ENCODE assay signal across 2 cellular contexts in the genomic region with DNA sequence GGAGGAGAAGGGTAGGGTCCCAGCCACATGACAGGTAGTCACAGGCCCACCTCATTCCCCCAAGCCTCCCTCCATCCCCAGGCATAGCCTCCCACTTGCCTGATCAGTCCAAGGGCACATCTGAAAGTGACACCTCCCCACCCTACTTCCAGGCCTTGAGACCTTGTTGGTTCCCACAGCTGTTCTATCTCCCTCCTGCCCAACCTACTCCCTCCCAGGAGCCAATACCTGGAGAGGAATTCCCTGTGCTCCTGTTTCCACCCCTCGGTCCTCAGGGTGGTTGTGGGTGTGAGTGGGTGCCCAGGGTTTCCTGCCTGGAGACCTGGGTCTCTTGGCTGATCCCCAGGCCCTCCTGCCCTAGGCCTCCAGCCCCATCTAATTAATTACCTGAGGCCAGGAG.
TF ChIP-seq lines count a peak whose summit lies in the region.

No MANE protein-coding gene starts in this region.

TF ChIP-seq in HEK293, 187 proteins besides CTCF, POLR2A, EP300 and RAD21:
- TF ChIP-seq SALL2 (tag by site-specific recombination; IDR thresholded peaks at IDR 0.05; ENCODE audit: borderline replicate concordance) (no peak), ZNF341 (tag by site-specific recombination; IDR thresholded peaks at IDR 0.05; ENCODE audit: low read depth) (peak; percentile 51), EGR2 (tag by site-specific recombination; IDR thresholded peaks at IDR 0.05; ENCODE audit: low read depth) (peak; percentile 59), ZNF514 (tag by site-specific recombination; IDR thresholded peaks at IDR 0.05) (no peak), REPIN1 (tag by site-specific recombination; IDR thresholded peaks at IDR 0.05; ENCODE audit: low read depth) (no peak), ZFHX2 (tag by site-specific recombination; conservative IDR thresholded peaks at IDR 0.05) (peak; percentile 26; the same call in 1 of the 2 replicates), IKZF3 (tag by site-specific recombination; IDR thresholded peaks at IDR 0.05) (no peak)
- TF ChIP-seq, protein P1, sequence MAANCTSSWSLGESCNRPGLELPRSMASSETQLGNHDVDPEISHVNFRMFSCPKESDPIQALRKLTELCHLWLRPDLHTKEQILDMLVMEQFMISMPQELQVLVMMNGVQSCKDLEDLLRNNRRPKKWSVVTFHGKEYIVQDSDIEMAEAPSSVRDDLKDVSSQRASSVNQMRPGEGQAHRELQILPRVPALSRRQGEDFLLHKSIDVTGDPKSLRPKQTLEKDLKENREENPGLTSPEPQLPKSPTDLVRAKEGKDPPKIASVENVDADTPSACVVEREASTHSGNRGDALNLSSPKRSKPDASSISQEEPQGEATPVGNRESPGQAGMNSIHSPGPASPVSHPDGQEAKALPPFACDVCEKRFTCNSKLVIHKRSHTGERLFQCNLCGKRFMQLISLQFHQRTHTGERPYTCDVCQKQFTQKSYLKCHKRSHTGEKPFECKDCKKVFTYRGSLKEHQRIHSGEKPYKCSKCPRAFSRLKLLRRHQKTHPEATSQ (tag by site-specific recombination; IDR thresholded peaks at IDR 0.05): no peak

TF ChIP-seq in H1, 55 proteins besides CTCF, POLR2A, EP300 and RAD21:
- TF ChIP-seq BACH1 (IDR thresholded peaks at IDR 0.05; ENCODE audit: low read length) (no peak), TAF7 (optimal IDR thresholded peaks at IDR 0.05; ENCODE audit: borderline replicate concordance, low read depth, low read length) (no peak), BRCA1 (IDR thresholded peaks at IDR 0.05; ENCODE audit: low read depth, low read length) (no peak)
- TF ChIP-seq, protein P2, sequence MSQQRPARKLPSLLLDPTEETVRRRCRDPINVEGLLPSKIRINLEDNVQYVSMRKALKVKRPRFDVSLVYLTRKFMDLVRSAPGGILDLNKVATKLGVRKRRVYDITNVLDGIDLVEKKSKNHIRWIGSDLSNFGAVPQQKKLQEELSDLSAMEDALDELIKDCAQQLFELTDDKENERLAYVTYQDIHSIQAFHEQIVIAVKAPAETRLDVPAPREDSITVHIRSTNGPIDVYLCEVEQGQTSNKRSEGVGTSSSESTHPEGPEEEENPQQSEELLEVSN (IDR thresholded peaks at IDR 0.05): no peak
TF ChIP-seq in H1: peak in this region for 0.
